ENCODE assay signal across 5 cellular contexts in the genomic region with DNA sequence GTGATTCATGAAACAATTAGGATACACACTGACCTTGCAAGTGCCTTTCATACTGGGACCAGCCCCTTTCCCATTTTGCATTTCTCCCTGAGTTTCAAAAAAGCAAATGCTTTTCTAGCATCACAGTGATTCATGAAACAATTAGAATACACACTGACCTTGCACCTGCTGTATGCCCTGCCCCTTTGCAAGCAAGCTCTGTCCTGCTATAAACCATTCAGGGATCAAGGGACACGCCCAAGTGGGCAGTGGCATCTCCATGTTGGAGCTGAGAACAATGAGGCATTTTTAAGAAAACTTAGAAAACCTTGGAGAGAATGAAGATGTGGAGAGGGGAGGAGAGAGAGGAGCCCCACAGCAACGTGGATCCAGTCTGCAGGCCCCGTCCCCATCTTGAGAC. TPM values are rescaled to one million over a fixed set of nuclear protein-coding genes. Genes with fewer than 3 reads are reported as not detected.
"Had no signal": no experiment of that assay in that cellular context is flagged by ENCODE, and none has a peak within 500 bp of the region (broad histone marks: within the 10 kb centered on the region; RNA-seq: fewer than 3 reads in every experiment).

No MANE protein-coding gene starts in this region.

RNA-seq across cellular contexts. Expression of gene NBPF6, which starts 13.8 kb away (rescaled TPM):
- total RNA-seq: OCI-LY7, Right ventricle myocardium inferior, Right ventricle myocardium superior, SJSA1, SK-MEL-5 had no signal
